Comparison of ENCODE assay signal across 1 cellular context in genomic region chr2:17429130-17429529, GRCh38.
TF ChIP-seq lines count a peak whose summit lies in the region.

No MANE protein-coding gene starts in this region.

TF ChIP-seq in GM23338, 12 proteins besides CTCF, POLR2A, EP300 and RAD21 (continued from another document):
- TF ChIP-seq, protein P1, sequence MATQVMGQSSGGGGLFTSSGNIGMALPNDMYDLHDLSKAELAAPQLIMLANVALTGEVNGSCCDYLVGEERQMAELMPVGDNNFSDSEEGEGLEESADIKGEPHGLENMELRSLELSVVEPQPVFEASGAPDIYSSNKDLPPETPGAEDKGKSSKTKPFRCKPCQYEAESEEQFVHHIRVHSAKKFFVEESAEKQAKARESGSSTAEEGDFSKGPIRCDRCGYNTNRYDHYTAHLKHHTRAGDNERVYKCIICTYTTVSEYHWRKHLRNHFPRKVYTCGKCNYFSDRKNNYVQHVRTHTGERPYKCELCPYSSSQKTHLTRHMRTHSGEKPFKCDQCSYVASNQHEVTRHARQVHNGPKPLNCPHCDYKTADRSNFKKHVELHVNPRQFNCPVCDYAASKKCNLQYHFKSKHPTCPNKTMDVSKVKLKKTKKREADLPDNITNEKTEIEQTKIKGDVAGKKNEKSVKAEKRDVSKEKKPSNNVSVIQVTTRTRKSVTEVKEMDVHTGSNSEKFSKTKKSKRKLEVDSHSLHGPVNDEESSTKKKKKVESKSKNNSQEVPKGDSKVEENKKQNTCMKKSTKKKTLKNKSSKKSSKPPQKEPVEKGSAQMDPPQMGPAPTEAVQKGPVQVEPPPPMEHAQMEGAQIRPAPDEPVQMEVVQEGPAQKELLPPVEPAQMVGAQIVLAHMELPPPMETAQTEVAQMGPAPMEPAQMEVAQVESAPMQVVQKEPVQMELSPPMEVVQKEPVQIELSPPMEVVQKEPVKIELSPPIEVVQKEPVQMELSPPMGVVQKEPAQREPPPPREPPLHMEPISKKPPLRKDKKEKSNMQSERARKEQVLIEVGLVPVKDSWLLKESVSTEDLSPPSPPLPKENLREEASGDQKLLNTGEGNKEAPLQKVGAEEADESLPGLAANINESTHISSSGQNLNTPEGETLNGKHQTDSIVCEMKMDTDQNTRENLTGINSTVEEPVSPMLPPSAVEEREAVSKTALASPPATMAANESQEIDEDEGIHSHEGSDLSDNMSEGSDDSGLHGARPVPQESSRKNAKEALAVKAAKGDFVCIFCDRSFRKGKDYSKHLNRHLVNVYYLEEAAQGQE (IDR thresholded peaks at IDR 0.05; ENCODE audit: unreplicated experiment), result no peak
- TF ChIP-seq CREB1 (CRISPR knock-in tag; IDR thresholded peaks at IDR 0.05; ENCODE audit: low read depth) (no peak), ZNF114 (CRISPR knock-in tag; IDR thresholded peaks at IDR 0.05) (no peak), ETS1 (IDR thresholded peaks at IDR 0.05) (no peak), EZH2phosphoT487 (IDR thresholded peaks at IDR 0.05; ENCODE audit: unreplicated experiment) (no peak), NANOG (IDR thresholded peaks at IDR 0.05; ENCODE audit: borderline replicate concordance) (no peak), POLR2AphosphoS5 (IDR thresholded peaks at IDR 0.05; ENCODE audit: low read depth) (no peak)
